In the genomic region with DNA sequence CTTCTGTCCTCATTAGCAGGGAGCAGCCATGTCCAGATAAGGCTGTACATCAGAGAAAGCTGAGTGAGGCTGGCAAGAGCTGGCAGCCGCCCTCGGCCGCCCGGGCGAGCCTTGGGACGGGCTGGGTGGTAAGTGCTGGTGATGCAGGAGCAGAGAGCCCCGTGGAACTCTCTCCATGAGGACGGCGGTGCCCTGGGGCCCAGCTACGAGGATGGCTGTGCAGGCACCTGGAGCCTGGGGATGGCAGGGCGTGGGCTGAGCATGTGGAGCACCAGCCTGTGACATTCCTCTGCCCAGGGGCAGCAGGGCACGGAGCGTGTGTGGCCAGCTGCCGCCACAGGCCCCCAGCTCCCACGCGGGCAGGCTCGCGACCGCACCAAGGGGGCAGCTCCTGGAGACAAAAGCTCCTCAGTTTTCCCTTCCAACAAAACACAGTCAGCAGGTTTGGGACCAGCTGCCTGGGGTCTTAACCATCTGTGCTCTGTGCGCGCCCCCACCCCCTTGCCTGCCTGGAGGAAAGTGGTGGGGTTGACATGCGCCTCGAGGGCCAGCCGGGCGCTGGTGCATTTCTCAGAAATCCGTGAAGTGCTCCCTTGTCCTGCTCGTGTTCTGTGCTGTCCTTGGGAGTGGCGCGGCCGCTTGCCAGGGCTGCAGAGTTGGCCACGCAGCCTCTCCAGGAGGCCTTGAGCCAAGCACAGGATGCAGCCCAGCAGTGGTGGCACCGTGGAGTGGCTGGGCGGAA, we compare ENCODE assay signal across 1 cellular context.
A peak's percentile ranks its signal among the peaks of the same experiment; 100 is the strongest.
TF ChIP-seq lines count a peak whose summit lies in the region.

No MANE protein-coding gene starts in this region.

TF ChIP-seq in HepG2, 621 proteins besides CTCF, POLR2A, EP300 and RAD21:
- TF ChIP-seq ZBTB21 (CRISPR knock-in tag; IDR thresholded peaks at IDR 0.05) (no peak), AGO2 (optimal IDR thresholded peaks at IDR 0.05; ENCODE audit: low read depth, low read length) (peak; percentile 9), ZSCAN25 (CRISPR knock-in tag; IDR thresholded peaks at IDR 0.05) (no peak), SMARCE1 (IDR thresholded peaks at IDR 0.05; ENCODE audit: borderline replicate concordance) (no peak), TGIF2 (CRISPR knock-in tag; IDR thresholded peaks at IDR 0.05) (no peak), ZNF883 (CRISPR knock-in tag; IDR thresholded peaks at IDR 0.05; ENCODE audit: not compliant biosample characterization) (peak; percentile 50)
- TF ChIP-seq, protein P1, sequence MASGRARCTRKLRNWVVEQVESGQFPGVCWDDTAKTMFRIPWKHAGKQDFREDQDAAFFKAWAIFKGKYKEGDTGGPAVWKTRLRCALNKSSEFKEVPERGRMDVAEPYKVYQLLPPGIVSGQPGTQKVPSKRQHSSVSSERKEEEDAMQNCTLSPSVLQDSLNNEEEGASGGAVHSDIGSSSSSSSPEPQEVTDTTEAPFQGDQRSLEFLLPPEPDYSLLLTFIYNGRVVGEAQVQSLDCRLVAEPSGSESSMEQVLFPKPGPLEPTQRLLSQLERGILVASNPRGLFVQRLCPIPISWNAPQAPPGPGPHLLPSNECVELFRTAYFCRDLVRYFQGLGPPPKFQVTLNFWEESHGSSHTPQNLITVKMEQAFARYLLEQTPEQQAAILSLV (CRISPR knock-in tag; IDR thresholded peaks at IDR 0.05; ENCODE audit: borderline replicate concordance): no peak
